9 cellular contexts compared by ENCODE assay signal in genomic region chr10:5948999-5949759, GRCh38. TPM values are rescaled to one million over a fixed set of nuclear protein-coding genes. Genes with fewer than 3 reads are reported as not detected.
DNase-seq lines count a peak whose midpoint lies in the region; ATAC-seq and TF ChIP-seq lines count a peak whose summit lies in the region.
"Had no signal": no experiment of that assay in that cellular context is flagged by ENCODE, and none has a peak within 500 bp of the region (broad histone marks: within the 10 kb centered on the region; RNA-seq: fewer than 3 reads in every experiment).

No MANE protein-coding gene starts in this region.

- H3K27ac ChIP-seq in heart left ventricle = no peak overlapping the region

- H3K27me3 ChIP-seq in heart left ventricle = no peaks in the 10 kb centered on the region

- ATAC-seq in heart left ventricle (peak in 3 of 4 donors; percentile 28 to 50 (median 42)), sciatic nerve (peak; percentile 40), GM19455 (IDR thresholded peaks at IDR 0.05; ENCODE audit: unreplicated experiment) (no peak)

- H3K36me3 Mint-ChIP-seq in activated naive CD4-positive, alpha-beta T cell treated with anti-CD3 and anti-CD28 coated beads, Interleukin-2, amount 10 ng/mL, durations not matched to agents 7 days and 5 days = peaks cover 8% of the 10 kb centered on the region

- H3K4me3 ChIP-seq in heart left ventricle = no peak overlapping the region

- TF ChIP-seq POLR2A in heart left ventricle (IDR thresholded peaks at IDR 0.05) = no peak

- H3K27ac Mint-ChIP-seq in activated naive CD4-positive, alpha-beta T cell treated with anti-CD3 and anti-CD28 coated beads, Interleukin-2, amount 10 ng/mL, durations not matched to agents 7 days and 5 days = no peak overlapping the region
- H3K27ac Mint-ChIP-seq: T-helper 1 cell treated with Interleukin-12 subunit alpha and Interleukin-12 subunit beta and Interleukin-4 antibody, amounts not matched to agents 30 μg/mL and 1 μg/mL, for 36 hours had no signal

- H3K4me3 Mint-ChIP-seq in activated naive CD4-positive, alpha-beta T cell treated with anti-CD3 and anti-CD28 coated beads, Interleukin-2, amount 10 ng/mL, durations not matched to agents 7 days and 5 days = no peak overlapping the region
- H3K4me3 Mint-ChIP-seq: T-helper 1 cell treated with Interleukin-12 subunit alpha and Interleukin-12 subunit beta and Interleukin-4 antibody, amounts not matched to agents 30 μg/mL and 1 μg/mL, for 36 hours had no signal

- CTCF ChIA-PET in activated naive CD4-positive, alpha-beta T cell treated with anti-CD3 and anti-CD28 coated beads, Interleukin-2, amount 10 ng/mL, durations not matched to agents 7 days and 5 days (lab: Charles Lee) = no interaction called here

- peak; percentile 62 for DNase-seq in DMS 273 (lab: John Stamatoyannopoulos, UW; ENCODE audit: unreplicated experiment)
- no peak for DNase-seq in DMS 273 treated with DMSO at 0.1 percent for 48 hours (lab: John Stamatoyannopoulos, UW)
- DNase-seq in NCI-H1092 (lab: John Stamatoyannopoulos, UW) = peak; percentile 17
- DNase-seq in activated naive CD4-positive, alpha-beta T cell treated with anti-CD3 and anti-CD28 coated beads, Interleukin-2, amount 10 ng/mL, durations not matched to agents 7 days and 5 days = peak; percentile 52
- DNase-seq in heart left ventricle = peak; percentile 60 to 79 (median 68)
- no peak for DNase-seq in sciatic nerve (ENCODE audit: low spot score)
- no peak for DNase-seq in SKM-1 (lab: John Stamatoyannopoulos, UW; ENCODE audit: unreplicated experiment)

- intact Hi-C loops in heart left ventricle (cut with DNase I) (loop anchor here (2.0 to 10.0 kb wide), 6 partner anchors 66 to 452 kb away; partner anchors contain the start of gene RBM17 (in 6 of the 10)), sciatic nerve (cut with DNase I) (no loop called here)

- H3K9me3 Mint-ChIP-seq in activated naive CD4-positive, alpha-beta T cell treated with anti-CD3 and anti-CD28 coated beads, Interleukin-2, amount 10 ng/mL, durations not matched to agents 7 days and 5 days = no peaks in the 10 kb centered on the region
- H3K9me3 Mint-ChIP-seq: T-helper 1 cell treated with Interleukin-12 subunit alpha and Interleukin-12 subunit beta and Interleukin-4 antibody, amounts not matched to agents 30 μg/mL and 1 μg/mL, for 36 hours had no signal

- TF ChIP-seq CTCF in heart left ventricle (IDR thresholded peaks at IDR 0.05) = peak; percentile 7 to 65 (median 40)

- H3K4me1 Mint-ChIP-seq in activated naive CD4-positive, alpha-beta T cell treated with anti-CD3 and anti-CD28 coated beads, Interleukin-2, amount 10 ng/mL, durations not matched to agents 7 days and 5 days = peaks cover 12% of the 10 kb centered on the region

- WGBS in heart left ventricle, 4 donors = 51 to 56% (median 54%) methylated on average over 14 of the region's 14 CpGs

- no peaks in the 10 kb centered on the region for H3K27me3 Mint-ChIP-seq in activated naive CD4-positive, alpha-beta T cell treated with anti-CD3 and anti-CD28 coated beads, Interleukin-2, amount 10 ng/mL, durations not matched to agents 7 days and 5 days

- peaks cover 0 to 30% (median 5%) of the 10 kb centered on the region in 9 donors for H3K36me3 ChIP-seq in heart left ventricle

- no peaks in the 10 kb centered on the region for H3K9me3 ChIP-seq in heart left ventricle

- peaks cover 0 to 55% (median 30%) of the 10 kb centered on the region in 12 donors for H3K4me1 ChIP-seq in heart left ventricle

RNA-seq across cellular contexts. Expression of gene IL15RA, which starts 28.2 kb away (rescaled TPM):
- total RNA-seq in heart left ventricle (10 to 100 TPM in 4 of 9 donors, 1 to 10 TPM in 5; 2.2 to 41.1 (median 6.0) TPM), sciatic nerve (9.6 TPM)
- 10 to 100 TPM in 1 of 2 donors, 1 to 10 TPM in 1; 6.6 to 13.4 TPM for polyA plus RNA-seq in heart left ventricle

RNA-seq across cellular contexts. Expression of gene FBH1, which starts 59.1 kb away (rescaled TPM):
- 100 to 1,000 TPM in 2 of 9 donors, 10 to 100 TPM in 7; 57.4 to 111 (median 83.5) TPM for total RNA-seq in heart left ventricle
- polyA plus RNA-seq in heart left ventricle = 10 to 100 TPM; 59.1 to 84.4 TPM
- 85.3 TPM for total RNA-seq in sciatic nerve

RNA-seq across cellular contexts. Expression of gene ANKRD16, which starts 59.5 kb away (rescaled TPM):
- total RNA-seq in heart left ventricle (1 to 10 TPM; 1.7 to 5.0 (median 2.9) TPM), sciatic nerve (10.0 TPM)
- 1 to 10 TPM; 2.0 to 2.7 TPM for polyA plus RNA-seq in heart left ventricle

Comparison
In these comparisons a context has a peak if more than half of its experiments do, and no peak if none do; other contexts are left out.
1. DNase-seq: peak in DMS 273 (single experiment), NCI-H1092 (single experiment), activated naive CD4-positive, alpha-beta T cell treated with anti-CD3 and anti-CD28 coated beads, Interleukin-2, amount 10 ng/mL, durations not matched to agents 7 days and 5 days (single experiment) and heart left ventricle (5 of 5); none in DMS 273 treated with DMSO at 0.1 percent for 48 hours (single experiment), sciatic nerve (single experiment) and SKM-1 (single experiment).